ENCODE assay signal across 9 cellular contexts in the genomic region with DNA sequence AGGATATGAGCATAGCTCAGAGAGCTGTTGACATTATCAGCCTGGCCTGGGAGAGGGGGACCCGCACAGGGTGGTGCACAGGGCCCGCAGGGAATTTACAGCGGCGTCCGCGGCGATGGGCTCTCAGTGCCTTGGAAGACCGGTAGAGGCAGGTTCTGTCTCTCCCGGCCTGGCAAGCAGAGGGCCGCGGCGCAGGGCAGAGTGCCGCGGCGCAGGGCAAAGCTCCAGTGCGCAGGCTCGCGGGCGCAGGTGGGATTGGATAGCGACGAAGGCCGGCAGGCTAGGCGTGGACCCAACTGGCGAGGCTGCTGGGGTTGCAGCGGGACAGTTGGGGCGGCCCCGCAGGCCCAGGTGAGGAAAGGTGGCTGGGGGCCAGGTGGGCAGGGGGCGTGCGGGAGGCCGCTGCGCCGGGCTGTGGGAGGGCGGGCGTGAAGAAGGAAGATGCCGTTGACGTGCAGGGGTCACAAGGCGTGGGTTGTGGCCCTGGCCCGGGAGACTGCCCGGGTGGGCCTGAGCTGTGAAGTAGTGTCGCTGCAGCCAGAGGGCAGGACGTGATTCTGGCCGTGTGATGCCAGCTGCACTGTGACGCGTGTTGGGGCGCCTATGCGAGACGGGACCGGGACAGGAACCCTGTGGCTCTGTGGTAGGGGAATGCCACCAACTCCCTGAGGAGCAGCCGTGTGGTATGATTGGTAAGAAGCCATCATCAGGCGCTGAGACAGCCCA. TPM values are rescaled to one million over a fixed set of nuclear protein-coding genes. Genes with fewer than 3 reads are reported as not detected.
A peak's percentile ranks its signal among the peaks of the same experiment; 100 is the strongest.
DNase-seq lines count a peak whose midpoint lies in the region; ATAC-seq and TF ChIP-seq lines count a peak whose summit lies in the region.
"Not testable (repeated sequence)": the region's sequence is repeated elsewhere in the genome, so short reads cannot be mapped to it uniquely, and the experiment has no call there.
"Had no signal": no experiment of that assay in that cellular context is flagged by ENCODE, and none has a peak within 500 bp of the region (broad histone marks: within the 10 kb centered on the region; RNA-seq: fewer than 3 reads in every experiment).

A gene with protein sequence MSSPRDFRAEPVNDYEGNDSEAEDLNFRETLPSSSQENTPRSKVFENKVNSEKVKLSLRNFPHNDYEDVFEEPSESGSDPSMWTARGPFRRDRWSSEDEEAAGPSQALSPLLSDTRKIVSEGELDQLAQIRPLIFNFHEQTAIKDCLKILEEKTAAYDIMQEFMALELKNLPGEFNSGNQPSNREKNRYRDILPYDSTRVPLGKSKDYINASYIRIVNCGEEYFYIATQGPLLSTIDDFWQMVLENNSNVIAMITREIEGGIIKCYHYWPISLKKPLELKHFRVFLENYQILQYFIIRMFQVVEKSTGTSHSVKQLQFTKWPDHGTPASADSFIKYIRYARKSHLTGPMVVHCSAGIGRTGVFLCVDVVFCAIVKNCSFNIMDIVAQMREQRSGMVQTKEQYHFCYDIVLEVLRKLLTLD (plus strand): TSS at position 278 of the 726 bp plus-strand sequence. CDS start 21,072 bp downstream, outside the sequence.

- H3K36me3 Mint-ChIP-seq in activated CD8-positive, alpha-beta memory T cell treated with anti-CD3 and anti-CD28 coated beads, Interleukin-2, amount 10 ng/mL, durations not matched to agents 7 days and 5 days = not testable (repeated sequence)

- H3K4me1 ChIP-seq in mucosa of descending colon (ENCODE audit: low read depth) = not testable (repeated sequence)

- ATAC-seq in GM19025 (IDR thresholded peaks at IDR 0.05; ENCODE audit: low read depth, unreplicated experiment) = peak; percentile 76
- ATAC-seq in activated CD8-positive, alpha-beta memory T cell treated with anti-CD3 and anti-CD28 coated beads, Interleukin-2, amount 10 ng/mL, durations not matched to agents 7 days and 5 days = peak; percentile 49
- ATAC-seq in mucosa of descending colon = peak; percentile 96

- not testable (repeated sequence) for H3K4me3 Mint-ChIP-seq in activated CD8-positive, alpha-beta memory T cell treated with anti-CD3 and anti-CD28 coated beads, Interleukin-2, amount 10 ng/mL, durations not matched to agents 7 days and 5 days

- DNase-seq in AG08396 (ENCODE audit: low spot score) = peak; percentile 1
- DNase-seq in activated CD8-positive, alpha-beta memory T cell treated with anti-CD3 and anti-CD28 coated beads, Interleukin-2, amount 10 ng/mL, durations not matched to agents 7 days and 5 days = not testable (repeated sequence)
- DNase-seq in cardiac fibroblast (ENCODE audit: low read depth in 2 of 2) = peak; percentile 1 to 21
- DNase-seq in head of caudate nucleus = peak in 34 of 42 donors; percentile 1 to 67 (median 36)
- peak; percentile 35 to 81 (median 49) for DNase-seq in mucosa of descending colon
- DNase-seq in stimulated activated CD4-positive, alpha-beta T cell treated with anti-CD3 and anti-CD28 coated beads, Interleukin-4, amount 100 ng/mL, for 1 hour = peak; percentile 7

- intact Hi-C loops in head of caudate nucleus (cut with DNase I); mucosa of descending colon (cut with DNase I, micrococcal nuclease): not testable (repeated sequence)

- TF ChIP-seq EP300 in Ishikawa (IDR thresholded peaks at IDR 0.05; ENCODE audit: borderline replicate concordance) = not testable (repeated sequence)

- H3K27me3 Mint-ChIP-seq in activated CD8-positive, alpha-beta memory T cell treated with anti-CD3 and anti-CD28 coated beads, Interleukin-2, amount 10 ng/mL, durations not matched to agents 7 days and 5 days = not testable (repeated sequence)

- not testable (repeated sequence) for H3K9me3 Mint-ChIP-seq in activated CD8-positive, alpha-beta memory T cell treated with anti-CD3 and anti-CD28 coated beads, Interleukin-2, amount 10 ng/mL, durations not matched to agents 7 days and 5 days (ENCODE audit: low read depth)

- not testable (repeated sequence) for TF ChIP-seq CTCF in cardiac fibroblast (IDR thresholded peaks at IDR 0.05; ENCODE audit: low read depth, low read length); mucosa of descending colon (IDR thresholded peaks at IDR 0.05)

- H3K27ac Mint-ChIP-seq in activated CD8-positive, alpha-beta memory T cell treated with anti-CD3 and anti-CD28 coated beads, Interleukin-2, amount 10 ng/mL, durations not matched to agents 7 days and 5 days = not testable (repeated sequence)

- not testable (repeated sequence) for H3K9me3 ChIP-seq in mucosa of descending colon

- H3K4me1 Mint-ChIP-seq in activated CD8-positive, alpha-beta memory T cell treated with anti-CD3 and anti-CD28 coated beads, Interleukin-2, amount 10 ng/mL, durations not matched to agents 7 days and 5 days = not testable (repeated sequence)

- H3K4me3 ChIP-seq in cardiac fibroblast (replicated peaks in 1 of 2; ENCODE audit: low read depth in 2 of 2, low read length in 2 of 2); mucosa of descending colon: not testable (repeated sequence)

- CTCF ChIA-PET in activated CD8-positive, alpha-beta memory T cell treated with anti-CD3 and anti-CD28 coated beads, Interleukin-2, amount 10 ng/mL, durations not matched to agents 7 days and 5 days (lab: Charles Lee) = not testable (repeated sequence)

- TF ChIP-seq RAD21 in Ishikawa (IDR thresholded peaks at IDR 0.05; ENCODE audit: low read depth) = not testable (repeated sequence)

- H3K36me3 ChIP-seq in mucosa of descending colon (ENCODE audit: low read depth) = not testable (repeated sequence)

TF ChIP-seq in Ishikawa, 13 proteins besides CTCF, POLR2A, EP300 and RAD21:
- peak; percentile 23; the same call in 1 of the 2 replicates for TF ChIP-seq TAF1 (IDR thresholded peaks at IDR 0.05; ENCODE audit: low read depth)

RNA-seq across cellular contexts. Expression of the gene that starts here (rescaled TPM):
- 1 to 10 TPM in 1 of 2 experiments, under 1 TPM in 1; 0.07 to 1.1 TPM for total RNA-seq in activated CD8-positive, alpha-beta memory T cell treated with anti-CD3 and anti-CD28 coated beads, Interleukin-2, amount 10 ng/mL, durations not matched to agents 7 days and 5 days
- total RNA-seq in mucosa of descending colon = 1 to 10 TPM; 1.6 to 6.5 (median 1.7) TPM
- total RNA-seq: A673 had no signal
